ENCODE assay signal across 26 cellular contexts in the genomic region with DNA sequence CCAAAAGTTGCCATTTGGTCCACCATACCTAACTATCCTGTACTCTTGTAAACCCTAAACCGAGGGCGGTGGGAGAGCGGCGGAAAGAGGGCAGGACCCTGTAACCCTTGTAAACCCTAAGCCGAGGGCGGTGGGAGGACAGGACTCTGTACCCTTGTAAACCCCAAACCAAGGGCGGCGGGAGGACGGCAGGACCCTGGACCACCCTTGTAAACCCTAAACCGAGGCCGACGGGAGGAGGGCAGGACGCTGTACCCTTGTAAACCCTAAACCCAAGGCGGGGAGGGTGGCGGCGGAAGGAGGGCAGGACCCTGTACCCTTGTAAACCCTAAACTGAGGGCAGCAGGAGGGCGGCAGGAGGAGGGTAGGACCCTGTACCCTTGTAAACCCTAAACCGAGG. TPM values are rescaled to one million over a fixed set of nuclear protein-coding genes. Genes with fewer than 3 reads are reported as not detected.
DNase-seq lines count a peak whose midpoint lies in the region; ATAC-seq, FAIRE-seq and TF ChIP-seq lines count a peak whose summit lies in the region.
"Had no signal": no experiment of that assay in that cellular context is flagged by ENCODE, and none has a peak within 500 bp of the region (broad histone marks: within the 10 kb centered on the region; RNA-seq: fewer than 3 reads in every experiment).

No MANE protein-coding gene starts in this region.

- H3K27me3 ChIP-seq in RWPE2 (ENCODE audit: insufficient read depth, poor library complexity, severe bottlenecking) (no peaks in the 10 kb centered on the region), H1 (replicated peaks in 1 of 4; ENCODE audit: control insufficient read depth in 3 of 4, extremely low read depth in 1 of 4, insufficient read depth in 3 of 4, low read length in 3 of 4) (no peaks in the 10 kb centered on the region), heart right ventricle (no peaks in the 10 kb centered on the region)
- H3K27me3 ChIP-seq: BE2C, BLaER1 had no signal

- H3K23me2 ChIP-seq in H1 (ENCODE audit: low read depth, low read length): no peaks in the 10 kb centered on the region

- H3K18ac ChIP-seq in H1 (ENCODE audit: extremely low read depth, low read length): no peak overlapping the region

- no peak overlapping the region for H3K14ac ChIP-seq in H1 (ENCODE audit: insufficient read length)

- TF ChIP-seq CTCF in RWPE2 (IDR thresholded peaks at IDR 0.05; ENCODE audit: poor library complexity, severe bottlenecking) (no peak), H1 (IDR thresholded peaks at IDR 0.05; ENCODE audit: control extremely low read depth in 1 of 3, insufficient read depth in 1 of 3, low read depth in 1 of 3, low read length in 3 of 3) (no peak), kidney (IDR thresholded peaks at IDR 0.05; ENCODE audit: borderline replicate concordance, extremely low read depth, insufficient read depth) (no peak), heart right ventricle (IDR thresholded peaks at IDR 0.05) (no peak)

- no peak overlapping the region for H2BK15ac ChIP-seq in H1 (ENCODE audit: low read length)

- no peaks in the 10 kb centered on the region for H3K79me2 ChIP-seq in H1 (ENCODE audit: control insufficient read depth in 1 of 2, insufficient read depth in 2 of 2, low read length in 2 of 2)

- H4K8ac ChIP-seq in H1 (ENCODE audit: extremely low read depth, insufficient read depth, low read length): no peak overlapping the region

- H3K4me2 ChIP-seq in H1 (ENCODE audit: insufficient read depth in 1 of 2, low read depth in 2 of 2, low read length in 2 of 2): no peak overlapping the region
- H3K4me2 ChIP-seq: BLaER1 had no signal

- no peak overlapping the region for H3K4me3 ChIP-seq in RWPE2 (ENCODE audit: severe bottlenecking)
- H3K4me3 ChIP-seq in H1 (ENCODE audit: extremely low read depth in 1 of 4, insufficient read depth in 2 of 4, low read depth in 3 of 4, low read length in 4 of 4): no peak overlapping the region
- no peak overlapping the region for H3K4me3 ChIP-seq in kidney (ENCODE audit: low read length in 2 of 2)
- no peak overlapping the region for H3K4me3 ChIP-seq in heart right ventricle
- H3K4me3 ChIP-seq: BLaER1 had no signal

- CTCF ChIA-PET in H1 (lab: Charles Lee; ENCODE audit: partially characterized antibody): no interaction called here

- H3K9ac ChIP-seq in H1 (replicated peaks in 1 of 4; ENCODE audit: extremely low read depth in 1 of 4, low read depth in 3 of 4, low read length in 3 of 4) (no peak overlapping the region), kidney (ENCODE audit: low read length in 2 of 2) (no peak overlapping the region)
- H3K9ac ChIP-seq: BLaER1 had no signal

- FAIRE-seq in H1 (lab: Jason Lieb, UNC) (no peak), kidney (lab: Jason Lieb, UNC) (no peak)
- FAIRE-seq: A204.1, D721Med, G401.6, GM12891, GM19239 had no signal

- no peaks in the 10 kb centered on the region for H3K4me1 ChIP-seq in RWPE2 (ENCODE audit: insufficient read depth, poor library complexity, severe bottlenecking)
- H3K4me1 ChIP-seq in H1 (replicated peaks in 1 of 4; ENCODE audit: control insufficient read depth in 3 of 4, insufficient read depth in 4 of 4, low read length in 3 of 4): peaks cover 0 to 4% (median 1%) of the 10 kb centered on the region in 4 experiments; a peak in 4 of 7 replicates
- H3K4me1 ChIP-seq in kidney (ENCODE audit: control insufficient read depth in 1 of 2, insufficient read depth in 1 of 2, low read depth in 1 of 2, low read length in 2 of 2): no peaks in the 10 kb centered on the region
- H3K4me1 ChIP-seq in heart right ventricle: no peaks in the 10 kb centered on the region
- H3K4me1 ChIP-seq: BE2C, BLaER1, Caco-2 had no signal

- TF ChIP-seq RAD21 in H1 (IDR thresholded peaks at IDR 0.05 in 1 of 2, conservative IDR thresholded peaks at IDR 0.05 in 1 of 2; ENCODE audit: low read depth in 2 of 2, low read length in 2 of 2): no peak

- H3K4ac ChIP-seq in H1 (replicated peaks; ENCODE audit: insufficient read length, low read depth, low read length): no peak overlapping the region

- no peak for ATAC-seq in RWPE2 (ENCODE audit: low read depth)
- no peak for ATAC-seq in heart right ventricle
- ATAC-seq: CD8-positive, alpha-beta T cell had no signal

- H4K91ac ChIP-seq in H1 (replicated peaks; ENCODE audit: insufficient read length, low read length): no peak overlapping the region

- H3K36me3 ChIP-seq in RWPE2 (ENCODE audit: low read depth): no peaks in the 10 kb centered on the region
- H3K36me3 ChIP-seq in H1 (ENCODE audit: control insufficient read depth in 2 of 4, insufficient read depth in 4 of 4, low read length in 3 of 4): no peaks in the 10 kb centered on the region
- no peaks in the 10 kb centered on the region for H3K36me3 ChIP-seq in kidney (ENCODE audit: control insufficient read depth in 1 of 2, insufficient read depth in 2 of 2, low read length in 2 of 2)
- no peaks in the 10 kb centered on the region for H3K36me3 ChIP-seq in heart right ventricle
- H3K36me3 ChIP-seq: BE2C, BLaER1 had no signal

- H2AK5ac ChIP-seq in H1 (ENCODE audit: low read depth, low read length): 0 out of 2 replicates have a peak overlapping the region, but pooled peaks have one; percentile 19

- TF ChIP-seq POLR2A in H1 (IDR thresholded peaks at IDR 0.05; ENCODE audit: control extremely low read depth in 1 of 2, low read depth in 2 of 2, low read length in 2 of 2): no peak

- no peaks in the 10 kb centered on the region for H4K20me1 ChIP-seq in H1 (replicated peaks in 1 of 2; ENCODE audit: control insufficient read depth in 1 of 2, insufficient read depth in 2 of 2, low read length in 2 of 2)
- H4K20me1 ChIP-seq: BLaER1 had no signal

- no peak overlapping the region for H2BK5ac ChIP-seq in H1 (ENCODE audit: low read depth, low read length)

- H3K79me1 ChIP-seq in H1 (ENCODE audit: low read depth, low read length): no peaks in the 10 kb centered on the region

- peak; percentile 63 for DNase-seq in RWPE2 (ENCODE audit: low spot score)
- no peak for DNase-seq in H1 (ENCODE audit: low read depth in 1 of 2, low spot score in 2 of 2)
- DNase-seq in kidney: peak; percentile 52
- peak; percentile 75 for DNase-seq in posterior vena cava (ENCODE audit: low spot score)
- no peak for DNase-seq in germinal center (ENCODE audit: low spot score)
- no peak for DNase-seq in C1 segment of cervical spinal cord (lab: John Stamatoyannopoulos, UW)
- DNase-seq in heart right ventricle: no peak
- no peak for DNase-seq in HuH-7 (ENCODE audit: low spot score)
- DNase-seq: 8988T; ACHN; BE2C; Caco-2; Calu3; CD4-positive, alpha-beta T cell; CD8-positive, alpha-beta T cell; DMS79 treated with DMSO at 0.1 percent for 48 hours; GF-D8 had no signal

- POLR2A ChIA-PET in H1 (lab: Charles Lee; ENCODE audit: partially characterized antibody): no interaction called here

- no peak overlapping the region for H2BK12ac ChIP-seq in H1 (ENCODE audit: low read depth, low read length)

- H3K9me3 ChIP-seq in RWPE2 (ENCODE audit: severe bottlenecking) (no peaks in the 10 kb centered on the region), H1 (ENCODE audit: insufficient read depth in 2 of 2, low read depth in 1 of 2, low read length in 1 of 2) (peaks cover 0 to 5% of the 10 kb centered on the region in 2 experiments; a peak in 1 of 4 replicates), kidney (ENCODE audit: control insufficient read depth in 1 of 2, low read length in 2 of 2) (no peaks in the 10 kb centered on the region), heart right ventricle (peaks cover 0 to 14% (median 1%) of the 10 kb centered on the region in 11 donors)
- H3K9me3 ChIP-seq: BE2C, Caco-2 had no signal

- no peak overlapping the region for H3K27ac ChIP-seq in RWPE2 (ENCODE audit: poor library complexity, severe bottlenecking)
- no peak overlapping the region for H3K27ac ChIP-seq in H1 (ENCODE audit: low read depth, low read length)
- H3K27ac ChIP-seq in kidney (ENCODE audit: low read depth in 2 of 2, low read length in 2 of 2): no peak overlapping the region
- H3K27ac ChIP-seq in heart right ventricle: no peak overlapping the region
- H3K27ac ChIP-seq: BLaER1, C4-2B had no signal

- no peak for TF ChIP-seq EP300 in H1 (IDR thresholded peaks at IDR 0.05; ENCODE audit: borderline replicate concordance in 1 of 2, low read depth in 2 of 2, low read length in 2 of 2)

- no peak overlapping the region for H3K23ac ChIP-seq in H1 (ENCODE audit: insufficient read length)

- intact Hi-C loops in kidney (cut with DNase I): no loop called here
- intact Hi-C loops in posterior vena cava (cut with DNase I): no loop called here
- intact Hi-C loops in heart right ventricle (cut with DNase I): no loop called here

- WGBS in H1 (ENCODE audit: extremely low coverage in 1 of 2, insufficient coverage in 1 of 2, insufficient read length in 1 of 2, insufficient replicate concordance in 2 of 2, low coverage in 1 of 2, low lambda C conversion rate in 2 of 2, missing lambda C conversion rate in 1 of 2), 2 experiments: 84% methylated on average over 18 of the region's 18 CpGs; no CpG with 5 or more reads in 1 of the 2 experiments
- WGBS in heart right ventricle, 2 donors: 88 to 93% methylated on average over 18 of the region's 18 CpGs

- H2BK120ac ChIP-seq in H1 (replicated peaks; ENCODE audit: low read depth, low read length): no peak overlapping the region

- no peak overlapping the region for H2AFZ ChIP-seq in H1 (ENCODE audit: low read length)

- no peak overlapping the region for H4K5ac ChIP-seq in H1 (ENCODE audit: insufficient read length, low read depth, low read length)

- no peak overlapping the region for H3K56ac ChIP-seq in H1 (replicated peaks; ENCODE audit: insufficient read length, low read depth, low read length)

- H2BK20ac ChIP-seq in H1 (ENCODE audit: low read length): no peak overlapping the region

RNA-seq across cellular contexts. Expression of gene OR52I2, which starts 12.5 kb away (rescaled TPM):
- not detected in 2 replicates for total RNA-seq in H1 (2021; fragmentation: NEBNext Ultra II Directional; extraction: Animal tissue kit (Norgen Biotek cat#: 25700))
- not detected in 2 replicates for polyA plus RNA-seq in H1 (2011; rRNA removed)
- polyA plus RNA-seq in H1 (2011; cell fraction: cytosol; rRNA removed): not detected
- polyA plus RNA-seq in H1 (2011; cell fraction: nucleus; rRNA removed): not detected
- polyA plus RNA-seq in H1 (2012, experiment 1 of 2): not detected in 4 replicates
- not detected for polyA plus RNA-seq in H1 (2012, experiment 2 of 2)
- not detected for polyA plus RNA-seq in H1 (2013, experiment 1 of 2)
- polyA plus RNA-seq in H1 (2013, experiment 2 of 2): not detected
- polyA minus RNA-seq in H1 (2011; rRNA and poly(A)+ RNA removed): not detected in 2 replicates
- polyA minus RNA-seq in H1 (2011; cell fraction: cytosol; rRNA and poly(A)+ RNA removed): not detected
- not detected for polyA minus RNA-seq in H1 (2011; cell fraction: nucleus; rRNA and poly(A)+ RNA removed)
- total RNA-seq in kidney: not detected
- not detected for polyA plus RNA-seq in kidney (ENCODE audit: insufficient read depth, low read depth, low replicate concordance)
- not detected for total RNA-seq in posterior vena cava
- not detected for total RNA-seq in heart right ventricle
- not detected for polyA plus RNA-seq in heart right ventricle
- total RNA-seq: A673; Caco-2; Calu3; CD4-positive, alpha-beta T cell; CD8-positive, alpha-beta T cell had no signal
- polyA plus RNA-seq: AG04450 had no signal

RNA-seq across cellular contexts. Expression of gene OR52M1, which starts 24.1 kb away (rescaled TPM):
- total RNA-seq in H1 (2021; fragmentation: NEBNext Ultra II Directional; extraction: Animal tissue kit (Norgen Biotek cat#: 25700)): not detected in 2 replicates
- polyA plus RNA-seq in H1 (2011; rRNA removed) (not detected in 2 replicates), kidney (ENCODE audit: insufficient read depth, low read depth, low replicate concordance) (not detected), heart right ventricle (not detected)
- polyA plus RNA-seq in H1 (2011; cell fraction: cytosol; rRNA removed): not detected
- polyA plus RNA-seq in H1 (2011; cell fraction: nucleus; rRNA removed): not detected
- polyA plus RNA-seq in H1 (2012, experiment 1 of 2): not detected in 4 replicates
- polyA plus RNA-seq in H1 (2012, experiment 2 of 2): not detected
- polyA plus RNA-seq in H1 (2013, experiment 1 of 2): not detected
- polyA plus RNA-seq in H1 (2013, experiment 2 of 2): not detected
- not detected in 2 replicates for polyA minus RNA-seq in H1 (2011; rRNA and poly(A)+ RNA removed)
- polyA minus RNA-seq in H1 (2011; cell fraction: cytosol; rRNA and poly(A)+ RNA removed): not detected
- not detected for polyA minus RNA-seq in H1 (2011; cell fraction: nucleus; rRNA and poly(A)+ RNA removed)
- total RNA-seq in kidney (not detected), posterior vena cava (not detected), heart right ventricle (not detected)
- total RNA-seq: A673; Caco-2; Calu3; CD4-positive, alpha-beta T cell; CD8-positive, alpha-beta T cell had no signal
- polyA plus RNA-seq: AG04450 had no signal

RNA-seq across cellular contexts. Expression of gene OR52I1, which starts 24.8 kb away (rescaled TPM):
- total RNA-seq in H1 (2021; fragmentation: NEBNext Ultra II Directional; extraction: Animal tissue kit (Norgen Biotek cat#: 25700)): not detected in 2 replicates
- not detected in 2 replicates for polyA plus RNA-seq in H1 (2011; rRNA removed)
- not detected for polyA plus RNA-seq in H1 (2011; cell fraction: cytosol; rRNA removed)
- polyA plus RNA-seq in H1 (2011; cell fraction: nucleus; rRNA removed): not detected
- polyA plus RNA-seq in H1 (2012, experiment 1 of 2): not detected in 4 replicates
- not detected for polyA plus RNA-seq in H1 (2012, experiment 2 of 2)
- polyA plus RNA-seq in H1 (2013, experiment 1 of 2): not detected
- polyA plus RNA-seq in H1 (2013, experiment 2 of 2): not detected
- polyA minus RNA-seq in H1 (2011; rRNA and poly(A)+ RNA removed): not detected in 2 replicates
- polyA minus RNA-seq in H1 (2011; cell fraction: cytosol; rRNA and poly(A)+ RNA removed): not detected
- polyA minus RNA-seq in H1 (2011; cell fraction: nucleus; rRNA and poly(A)+ RNA removed): not detected
- total RNA-seq in kidney: not detected
- polyA plus RNA-seq in kidney (ENCODE audit: insufficient read depth, low read depth, low replicate concordance): not detected
- total RNA-seq in posterior vena cava: not detected
- not detected for total RNA-seq in heart right ventricle
- polyA plus RNA-seq in heart right ventricle: not detected
- total RNA-seq: A673; Caco-2; Calu3; CD4-positive, alpha-beta T cell; CD8-positive, alpha-beta T cell had no signal
- polyA plus RNA-seq: AG04450 had no signal

RNA-seq across cellular contexts. Expression of gene TRIM68, which starts 39.0 kb away (rescaled TPM):
- total RNA-seq in H1 (2021; fragmentation: NEBNext Ultra II Directional; extraction: Animal tissue kit (Norgen Biotek cat#: 25700)): 5.7 and 6.2 TPM in 2 replicates
- polyA plus RNA-seq in H1 (2011; rRNA removed) (3.4 and 3.8 TPM in 2 replicates), kidney (ENCODE audit: insufficient read depth, low read depth, low replicate concordance) (11.3 TPM), heart right ventricle (1 to 10 TPM; 3.5 to 5.3 TPM)
- polyA plus RNA-seq in H1 (2011; cell fraction: cytosol; rRNA removed): 4.6 TPM
- polyA plus RNA-seq in H1 (2011; cell fraction: nucleus; rRNA removed): 5.4 TPM
- 4.7 to 6.0 TPM (median 5.4 TPM) in 4 replicates for polyA plus RNA-seq in H1 (2012, experiment 1 of 2)
- 2.5 TPM for polyA plus RNA-seq in H1 (2012, experiment 2 of 2)
- 3.8 TPM for polyA plus RNA-seq in H1 (2013, experiment 1 of 2)
- 3.8 TPM for polyA plus RNA-seq in H1 (2013, experiment 2 of 2)
- polyA minus RNA-seq in H1 (2011; rRNA and poly(A)+ RNA removed): 4.9 and 5.1 TPM in 2 replicates
- polyA minus RNA-seq in H1 (2011; cell fraction: cytosol; rRNA and poly(A)+ RNA removed): 1.1 TPM
- polyA minus RNA-seq in H1 (2011; cell fraction: nucleus; rRNA and poly(A)+ RNA removed): 13.8 TPM
- total RNA-seq in kidney (18.3 TPM), posterior vena cava (1 to 10 TPM; 6.2 to 6.3 TPM), heart right ventricle (10 to 100 TPM in 6 of 10 donors, 1 to 10 TPM in 4; 6.4 to 12.8 (median 10.5) TPM)

Comparison
In these comparisons a context has a peak if more than half of its experiments do, and no peak if none do; other contexts are left out.
1. DNase-seq: peak in RWPE2 (single experiment), kidney (single experiment) and posterior vena cava (single experiment); none in H1 (0 of 2), germinal center (single experiment), C1 segment of cervical spinal cord (0 of 14), heart right ventricle (0 of 2) and HuH-7 (single experiment).